9 cellular contexts compared by ENCODE assay signal in the genomic region with DNA sequence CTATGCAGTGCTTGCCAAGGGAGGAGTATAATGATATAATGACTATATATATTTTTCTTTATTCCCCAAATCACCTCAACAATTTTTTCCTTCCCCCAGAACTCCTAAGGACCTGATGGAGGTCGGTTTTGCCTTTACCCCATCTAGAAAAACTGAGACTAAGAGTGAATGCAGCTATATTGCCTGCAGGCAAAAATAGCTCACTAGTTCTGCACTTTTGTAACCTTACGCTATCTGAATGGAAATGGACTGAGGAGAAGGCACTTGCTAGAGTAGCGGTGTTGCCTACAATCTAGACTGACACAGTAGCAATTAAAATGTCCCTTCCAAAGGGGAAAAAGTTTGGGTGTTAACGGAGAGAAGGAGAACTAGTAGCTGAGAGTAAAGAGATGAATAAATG.
"Had no signal": no experiment of that assay in that cellular context is flagged by ENCODE, and none has a peak within 500 bp of the region (broad histone marks: within the 10 kb centered on the region; RNA-seq: fewer than 3 reads in every experiment).

No MANE protein-coding gene starts in this region.

- ATAC-seq: GM23338, HCT116 had no signal

- H3K9me3 ChIP-seq: HAP-1 had no signal

- H3K4me3 ChIP-seq: GM23248, GM23338, HAP-1 had no signal

- H3K4me1 ChIP-seq: HAP-1 had no signal

- H3K36me3 ChIP-seq: HAP-1 had no signal

- H2AFZ ChIP-seq: GM23248, GM23338 had no signal

- H3K27ac ChIP-seq: GM23248 had no signal

- H3K4me2 ChIP-seq: GM23338 had no signal

- DNase-seq: GM23248, GOT3, H7, H9, HCEC 1CT, HFFc6 had no signal

- H3K9ac ChIP-seq: GM23248 had no signal
